Comparison of ENCODE assay signal across 8 cellular contexts in the genomic region with DNA sequence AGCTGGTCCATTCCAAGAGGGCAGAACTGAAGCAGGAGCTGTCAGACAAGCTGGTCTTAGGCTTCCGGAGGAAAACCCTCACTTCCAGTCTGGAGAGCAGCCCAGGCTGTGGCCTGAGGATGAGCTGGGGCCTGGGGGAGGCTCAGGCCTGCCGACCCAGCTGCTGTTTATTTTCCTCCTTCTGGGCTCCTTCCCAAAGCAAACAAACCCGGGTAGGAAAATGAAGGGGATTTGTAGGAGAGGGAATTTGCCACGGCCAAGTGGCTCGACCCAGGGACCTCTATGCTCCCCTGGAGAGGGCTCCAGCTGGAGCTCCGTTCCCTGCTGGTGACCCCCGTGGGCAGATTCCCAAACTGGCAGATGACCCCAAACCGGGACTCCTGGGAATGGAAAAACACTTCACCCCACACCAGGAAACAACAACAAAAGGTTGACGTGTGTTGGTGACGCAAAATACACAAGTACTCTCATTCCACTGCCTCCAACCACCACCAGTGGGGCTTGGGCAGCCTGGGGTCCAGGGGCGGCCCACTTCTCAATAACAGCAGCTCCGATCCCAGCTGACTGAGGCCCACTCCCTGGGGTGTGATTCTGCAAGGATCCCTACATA. TPM values are rescaled to one million over a fixed set of nuclear protein-coding genes. Genes with fewer than 3 reads are reported as not detected.
DNase-seq lines count a peak whose midpoint lies in the region; ATAC-seq and TF ChIP-seq lines count a peak whose summit lies in the region.

No MANE protein-coding gene starts in this region.

- H3K36me3 Mint-ChIP-seq in activated CD8-positive, alpha-beta T cell treated with anti-CD3 and anti-CD28 coated beads for 36 hours (ENCODE audit: low read depth): no peaks in the 10 kb centered on the region

- 7 to 15% (median 12%) methylated on average over 12 of the region's 12 CpGs for WGBS in psoas muscle, 3 donors

- no peak overlapping the region for H3K4me3 Mint-ChIP-seq in activated CD8-positive, alpha-beta T cell treated with anti-CD3 and anti-CD28 coated beads for 36 hours

- no peaks in the 10 kb centered on the region for H3K4me1 Mint-ChIP-seq in activated CD8-positive, alpha-beta T cell treated with anti-CD3 and anti-CD28 coated beads for 36 hours (ENCODE audit: low read depth)

- H3K27ac ChIP-seq in psoas muscle: peak overlapping the region; percentile 80

- H3K27ac Mint-ChIP-seq in activated CD8-positive, alpha-beta T cell treated with anti-CD3 and anti-CD28 coated beads for 36 hours: no peak overlapping the region

- POLR2A ChIA-PET in activated CD8-positive, alpha-beta T cell treated with anti-CD3 and anti-CD28 coated beads for 36 hours (lab: Charles Lee): no interaction called here

- H3K27me3 Mint-ChIP-seq in activated CD8-positive, alpha-beta T cell treated with anti-CD3 and anti-CD28 coated beads for 36 hours: peaks cover 6% of the 10 kb centered on the region

- no peaks in the 10 kb centered on the region for H3K9me3 Mint-ChIP-seq in activated CD8-positive, alpha-beta T cell treated with anti-CD3 and anti-CD28 coated beads for 36 hours

- no peak for TF ChIP-seq CTCF in psoas muscle (IDR thresholded peaks at IDR 0.05)
- TF ChIP-seq CTCF in activated CD8-positive, alpha-beta T cell treated with anti-CD3 and anti-CD28 coated beads for 36 hours (IDR thresholded peaks at IDR 0.05): no peak

- peaks cover 0 to under 1% of the 10 kb centered on the region in 2 donors for H3K36me3 ChIP-seq in psoas muscle (ENCODE audit: insufficient read depth in 1 of 2, low read depth in 1 of 2)

- DNase-seq in HT1080 (ENCODE audit: low read depth) (peak; percentile 95), glomerular endothelial cell (ENCODE audit: extremely low read depth, low read depth, low spot score) (peak; percentile 99), psoas muscle (peak; percentile 68 to 88), NCI-H187 treated with DMSO at 0.1 percent for 48 hours (lab: John Stamatoyannopoulos, UW) (no peak)
- DNase-seq in activated CD8-positive, alpha-beta T cell treated with anti-CD3 and anti-CD28 coated beads for 36 hours: no peak

- no peak overlapping the region for H3K4me3 ChIP-seq in psoas muscle

- intact Hi-C loops in psoas muscle (cut with DNase I): no loop called here
- intact Hi-C loops in activated CD8-positive, alpha-beta T cell treated with anti-CD3 and anti-CD28 coated beads for 36 hours (cut with micrococcal nuclease): no loop called here

- CTCF ChIA-PET in activated CD8-positive, alpha-beta T cell treated with anti-CD3 and anti-CD28 coated beads for 36 hours (lab: Charles Lee): interaction anchor here (0.8 to 1.0 kb wide), 2 partner anchors 9 to 24 kb away, joined by 3 read pairs; a partner anchor contains a TSS

- peak; percentile 90 for ATAC-seq in SK-N-SH treated with all-trans-retinoic acid at 6 μM for 48 hours
- ATAC-seq in psoas muscle: peak; percentile 2 to 57 (median 29)
- no peak for ATAC-seq in HG02885 (IDR thresholded peaks at IDR 0.05; ENCODE audit: poor library complexity, unreplicated experiment)
- ATAC-seq in activated CD8-positive, alpha-beta T cell treated with anti-CD3 and anti-CD28 coated beads for 36 hours: no peak
- ATAC-seq in HG02642 (IDR thresholded peaks at IDR 0.05; ENCODE audit: poor library complexity, unreplicated experiment): no peak

- H3K4me1 ChIP-seq in psoas muscle: peaks cover 69% of the 10 kb centered on the region

- H3K27me3 ChIP-seq in psoas muscle (ENCODE audit: insufficient read depth in 3 of 3, low read length in 2 of 3): no peaks in the 10 kb centered on the region

- H3K9me3 ChIP-seq in psoas muscle: no peaks in the 10 kb centered on the region

TF ChIP-seq in SK-N-SH treated with all-trans-retinoic acid at 6 μM for 48 hours, 23 proteins besides CTCF, POLR2A, EP300 and RAD21:
- TF ChIP-seq, protein P1, sequence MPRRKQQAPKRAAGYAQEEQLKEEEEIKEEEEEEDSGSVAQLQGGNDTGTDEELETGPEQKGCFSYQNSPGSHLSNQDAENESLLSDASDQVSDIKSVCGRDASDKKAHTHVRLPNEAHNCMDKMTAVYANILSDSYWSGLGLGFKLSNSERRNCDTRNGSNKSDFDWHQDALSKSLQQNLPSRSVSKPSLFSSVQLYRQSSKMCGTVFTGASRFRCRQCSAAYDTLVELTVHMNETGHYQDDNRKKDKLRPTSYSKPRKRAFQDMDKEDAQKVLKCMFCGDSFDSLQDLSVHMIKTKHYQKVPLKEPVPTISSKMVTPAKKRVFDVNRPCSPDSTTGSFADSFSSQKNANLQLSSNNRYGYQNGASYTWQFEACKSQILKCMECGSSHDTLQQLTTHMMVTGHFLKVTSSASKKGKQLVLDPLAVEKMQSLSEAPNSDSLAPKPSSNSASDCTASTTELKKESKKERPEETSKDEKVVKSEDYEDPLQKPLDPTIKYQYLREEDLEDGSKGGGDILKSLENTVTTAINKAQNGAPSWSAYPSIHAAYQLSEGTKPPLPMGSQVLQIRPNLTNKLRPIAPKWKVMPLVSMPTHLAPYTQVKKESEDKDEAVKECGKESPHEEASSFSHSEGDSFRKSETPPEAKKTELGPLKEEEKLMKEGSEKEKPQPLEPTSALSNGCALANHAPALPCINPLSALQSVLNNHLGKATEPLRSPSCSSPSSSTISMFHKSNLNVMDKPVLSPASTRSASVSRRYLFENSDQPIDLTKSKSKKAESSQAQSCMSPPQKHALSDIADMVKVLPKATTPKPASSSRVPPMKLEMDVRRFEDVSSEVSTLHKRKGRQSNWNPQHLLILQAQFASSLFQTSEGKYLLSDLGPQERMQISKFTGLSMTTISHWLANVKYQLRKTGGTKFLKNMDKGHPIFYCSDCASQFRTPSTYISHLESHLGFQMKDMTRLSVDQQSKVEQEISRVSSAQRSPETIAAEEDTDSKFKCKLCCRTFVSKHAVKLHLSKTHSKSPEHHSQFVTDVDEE (CRISPR knock-in tag; IDR thresholded peaks at IDR 0.05): no peak
- TF ChIP-seq, protein P2, sequence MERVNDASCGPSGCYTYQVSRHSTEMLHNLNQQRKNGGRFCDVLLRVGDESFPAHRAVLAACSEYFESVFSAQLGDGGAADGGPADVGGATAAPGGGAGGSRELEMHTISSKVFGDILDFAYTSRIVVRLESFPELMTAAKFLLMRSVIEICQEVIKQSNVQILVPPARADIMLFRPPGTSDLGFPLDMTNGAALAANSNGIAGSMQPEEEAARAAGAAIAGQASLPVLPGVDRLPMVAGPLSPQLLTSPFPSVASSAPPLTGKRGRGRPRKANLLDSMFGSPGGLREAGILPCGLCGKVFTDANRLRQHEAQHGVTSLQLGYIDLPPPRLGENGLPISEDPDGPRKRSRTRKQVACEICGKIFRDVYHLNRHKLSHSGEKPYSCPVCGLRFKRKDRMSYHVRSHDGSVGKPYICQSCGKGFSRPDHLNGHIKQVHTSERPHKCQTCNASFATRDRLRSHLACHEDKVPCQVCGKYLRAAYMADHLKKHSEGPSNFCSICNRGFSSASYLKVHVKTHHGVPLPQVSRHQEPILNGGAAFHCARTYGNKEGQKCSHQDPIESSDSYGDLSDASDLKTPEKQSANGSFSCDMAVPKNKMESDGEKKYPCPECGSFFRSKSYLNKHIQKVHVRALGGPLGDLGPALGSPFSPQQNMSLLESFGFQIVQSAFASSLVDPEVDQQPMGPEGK (CRISPR knock-in tag; IDR thresholded peaks at IDR 0.05; ENCODE audit: borderline replicate concordance): 0 out of 2 replicates have a peak, but pooled peaks have one; percentile 47

RNA-seq across cellular contexts. Expression of a gene that starts 8.8 kb away (rescaled TPM):
- total RNA-seq in HT1080 (2014; rRNA removed; shearing (Covaris generic)): 1.6 and 4.0 TPM in 2 replicates
- 5.1 and 6.4 TPM in 2 replicates for polyA plus RNA-seq in HT1080 (2015; cell fraction: cytosol; rRNA removed)
- 15.5 and 18.7 TPM in 2 replicates for polyA plus RNA-seq in HT1080 (2015; cell fraction: nucleus; rRNA removed)
- total RNA-seq in glomerular endothelial cell (535 and 764 TPM in 2 replicates), psoas muscle (10 to 100 TPM; 19.4 to 55.0 (median 43.5) TPM)
- polyA plus RNA-seq in psoas muscle: 10 to 100 TPM in 2 of 3 donors, 1 to 10 TPM in 1; 9.4 to 30.3 (median 25.8) TPM
- total RNA-seq in activated CD8-positive, alpha-beta T cell treated with anti-CD3 and anti-CD28 coated beads for 36 hours: 1 to 10 TPM; 1.5 to 1.8 TPM

RNA-seq across cellular contexts. Expression of a gene that starts 34.1 kb away (rescaled TPM):
- total RNA-seq in HT1080 (2014; rRNA removed; shearing (Covaris generic)): 71.9 and 75.5 TPM in 2 replicates
- polyA plus RNA-seq in HT1080 (2015; cell fraction: cytosol; rRNA removed): 84.8 and 86.2 TPM in 2 replicates
- polyA plus RNA-seq in HT1080 (2015; cell fraction: nucleus; rRNA removed): 72.8 and 96.8 TPM in 2 replicates
- total RNA-seq in glomerular endothelial cell (63.0 and 85.1 TPM in 2 replicates), psoas muscle (1 to 10 TPM; 1.7 to 3.4 (median 2.5) TPM)
- 1 to 10 TPM in 2 of 3 donors, under 1 TPM in 1; 0.58 to 1.5 (median 1.4) TPM for polyA plus RNA-seq in psoas muscle
- 1 to 10 TPM; 2.6 to 3.2 TPM for total RNA-seq in activated CD8-positive, alpha-beta T cell treated with anti-CD3 and anti-CD28 coated beads for 36 hours

RNA-seq across cellular contexts. Expression of a gene that starts 35.1 kb away (rescaled TPM):
- 199 and 204 TPM in 2 replicates for total RNA-seq in HT1080 (2014; rRNA removed; shearing (Covaris generic))
- 238 and 251 TPM in 2 replicates for polyA plus RNA-seq in HT1080 (2015; cell fraction: cytosol; rRNA removed)
- 1,026 and 1,163 TPM in 2 replicates for polyA plus RNA-seq in HT1080 (2015; cell fraction: nucleus; rRNA removed)
- total RNA-seq in glomerular endothelial cell (230 and 241 TPM in 2 replicates), psoas muscle (1 to 10 TPM; 5.4 to 9.5 (median 6.8) TPM)
- polyA plus RNA-seq in psoas muscle: 1 to 10 TPM; 3.9 to 5.8 (median 4.7) TPM
- total RNA-seq in activated CD8-positive, alpha-beta T cell treated with anti-CD3 and anti-CD28 coated beads for 36 hours: 1 to 10 TPM in 1 of 2 experiments, under 1 TPM in 1; 0.74 to 1.2 TPM

RNA-seq across cellular contexts. Expression of a gene that starts 43.2 kb away (rescaled TPM):
- 0.10 TPM in 1 of 2 replicates, not detected in the other for total RNA-seq in HT1080 (2014; rRNA removed; shearing (Covaris generic))
- polyA plus RNA-seq in HT1080 (2015; cell fraction: cytosol; rRNA removed): 0.05 TPM in 1 of 2 replicates, not detected in the other
- polyA plus RNA-seq in HT1080 (2015; cell fraction: nucleus; rRNA removed): 0.08 and 0.38 TPM in 2 replicates
- total RNA-seq in glomerular endothelial cell: 0.99 TPM in 1 of 2 replicates, not detected in the other
- under 1 TPM in 2 of 4 donors, not detected in 2; 0.06 to 0.14 TPM for total RNA-seq in psoas muscle
- polyA plus RNA-seq in psoas muscle: under 1 TPM; under 0.01 to 0.03 (median 0.01) TPM
- total RNA-seq in activated CD8-positive, alpha-beta T cell treated with anti-CD3 and anti-CD28 coated beads for 36 hours: under 1 TPM; 0.07 to 0.09 TPM

RNA-seq across cellular contexts. Expression of a gene that starts 58.3 kb away (rescaled TPM):
- total RNA-seq in HT1080 (2014; rRNA removed; shearing (Covaris generic)): 56.2 and 73.8 TPM in 2 replicates
- 43.7 and 50.2 TPM in 2 replicates for polyA plus RNA-seq in HT1080 (2015; cell fraction: cytosol; rRNA removed)
- polyA plus RNA-seq in HT1080 (2015; cell fraction: nucleus; rRNA removed): 41.9 and 43.5 TPM in 2 replicates
- total RNA-seq in glomerular endothelial cell (52.7 and 69.1 TPM in 2 replicates), psoas muscle (10 to 100 TPM; 12.2 to 19.3 (median 17.7) TPM)
- 10 to 100 TPM; 18.3 to 27.5 (median 22.5) TPM for polyA plus RNA-seq in psoas muscle
- total RNA-seq in activated CD8-positive, alpha-beta T cell treated with anti-CD3 and anti-CD28 coated beads for 36 hours: 10 to 100 TPM; 30.5 to 32.3 TPM

Comparison
In these comparisons a context has a peak if more than half of its experiments do, and no peak if none do; other contexts are left out.
1. DNase-seq: peak in HT1080 (single experiment), glomerular endothelial cell (single experiment) and psoas muscle (2 of 2); none in activated CD8-positive, alpha-beta T cell treated with anti-CD3 and anti-CD28 coated beads for 36 hours (single experiment) and NCI-H187 treated with DMSO at 0.1 percent for 48 hours (single experiment).
2. ATAC-seq: peak in SK-N-SH treated with all-trans-retinoic acid at 6 μM for 48 hours (single experiment) and psoas muscle (4 of 4); none in HG02885 (single experiment), activated CD8-positive, alpha-beta T cell treated with anti-CD3 and anti-CD28 coated beads for 36 hours (single experiment) and HG02642 (single experiment).
3. RNA of a gene that starts 34.1 kb away (total RNA-seq): 63.0 to 85.1 TPM in glomerular endothelial cell and 71.9 to 75.5 TPM in HT1080; 2.6 to 3.2 TPM in activated CD8-positive, alpha-beta T cell treated with anti-CD3 and anti-CD28 coated beads for 36 hours and 1.7 to 3.4 TPM in psoas muscle; every median in the first group is over 10 times any median in the second.
4. RNA of a gene that starts 35.1 kb away (total RNA-seq): 230 to 241 TPM in glomerular endothelial cell and 199 to 204 TPM in HT1080; 5.4 to 9.5 TPM in psoas muscle and 0.74 to 1.2 TPM in activated CD8-positive, alpha-beta T cell treated with anti-CD3 and anti-CD28 coated beads for 36 hours; every median in the first group is over 10 times any median in the second.